ENCODE assay signal across 10 cellular contexts in the genomic region with DNA sequence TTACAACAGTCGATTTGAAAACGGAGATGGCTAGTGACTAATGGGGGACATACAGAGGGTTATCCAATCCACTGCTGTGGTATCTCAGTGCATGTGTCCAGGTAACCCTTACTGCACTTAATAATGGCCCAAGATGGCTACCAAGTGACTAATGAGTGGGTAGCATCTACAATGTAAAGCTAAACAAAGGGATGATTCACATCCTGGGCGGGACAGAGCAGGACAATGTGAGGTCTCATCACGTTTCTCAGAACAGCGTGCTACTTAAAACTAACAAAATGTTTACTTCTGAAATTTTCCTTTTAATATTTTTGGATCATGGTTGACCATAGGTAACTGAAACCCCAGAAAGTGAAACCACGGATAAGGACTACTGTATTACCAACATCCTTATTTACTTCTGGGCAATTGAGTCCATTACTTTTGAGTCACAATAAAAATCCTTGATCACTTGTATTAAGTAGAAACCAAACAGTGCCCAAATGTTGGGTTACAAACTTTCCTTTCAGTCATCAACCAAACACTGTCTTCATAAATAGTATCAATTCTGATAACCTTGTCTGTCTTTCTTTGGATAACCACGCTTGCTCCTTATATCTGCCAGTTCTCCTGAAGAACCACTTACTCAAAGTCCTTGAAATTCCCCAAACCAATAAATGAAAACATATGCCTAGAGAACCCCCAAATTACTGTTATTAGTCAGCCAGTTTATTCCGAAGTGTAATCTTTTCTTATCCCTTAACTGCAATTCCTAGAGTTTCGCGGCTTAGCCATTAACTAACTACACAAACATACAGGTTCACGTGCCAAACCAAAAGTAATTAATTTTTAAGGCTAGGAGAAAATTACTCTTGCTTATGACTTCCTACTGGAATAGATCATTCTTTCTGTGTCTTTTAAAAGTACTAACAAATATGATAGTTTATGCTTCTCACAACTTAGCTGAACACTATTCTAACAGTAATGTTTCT. TPM values are rescaled to one million over a fixed set of nuclear protein-coding genes. Genes with fewer than 3 reads are reported as not detected.
DNase-seq lines count a peak whose midpoint lies in the region; ATAC-seq and TF ChIP-seq lines count a peak whose summit lies in the region.
"Had no signal": no experiment of that assay in that cellular context is flagged by ENCODE, and none has a peak within 500 bp of the region (broad histone marks: within the 10 kb centered on the region; RNA-seq: fewer than 3 reads in every experiment).

No MANE protein-coding gene starts in this region.

- POLR2A ChIA-PET in naive thymus-derived CD4-positive, alpha-beta T cell (lab: Charles Lee): no interaction called here
- POLR2A ChIA-PET in T-cell (lab: Charles Lee): interaction anchor here in 1 of 2 donors (0.6 kb wide), 1 partner anchor 93 kb away, joined by 3 read pairs; no protein-coding TSS in a partner anchor

- TF ChIP-seq CTCF in cardiac fibroblast (IDR thresholded peaks at IDR 0.05; ENCODE audit: low read depth, low read length): no peak

- no peaks in the 10 kb centered on the region for H3K4me1 ChIP-seq in naive thymus-derived CD4-positive, alpha-beta T cell (ENCODE audit: control insufficient read depth in 2 of 2, insufficient read depth in 2 of 2, low read length in 2 of 2)
- no peaks in the 10 kb centered on the region for H3K4me1 ChIP-seq in effector memory CD4-positive, alpha-beta T cell (ENCODE audit: control insufficient read depth, insufficient read depth, low read length, poor library complexity, severe bottlenecking)

- peaks cover 10 to 43% (median 25%) of the 10 kb centered on the region in 5 donors for H3K36me3 Mint-ChIP-seq in naive thymus-derived CD4-positive, alpha-beta T cell
- peaks cover 50% of the 10 kb centered on the region for H3K36me3 Mint-ChIP-seq in T-cell

- ATAC-seq in naive thymus-derived CD4-positive, alpha-beta T cell: peak; percentile 57
- no peak for ATAC-seq in HG03460 (IDR thresholded peaks at IDR 0.05; ENCODE audit: unreplicated experiment)
- no peak for ATAC-seq in T-cell (replicated peaks in 1 of 4)

- intact Hi-C loops in naive thymus-derived CD4-positive, alpha-beta T cell (cut with micrococcal nuclease): no loop called here

- H3K27ac ChIP-seq in naive thymus-derived CD4-positive, alpha-beta T cell (ENCODE audit: low read depth, low read length): no peak overlapping the region
- no peak overlapping the region for H3K27ac ChIP-seq in effector memory CD4-positive, alpha-beta T cell (ENCODE audit: insufficient read depth, low read length, poor library complexity, severe bottlenecking)

- no peak overlapping the region for H3K27ac Mint-ChIP-seq in naive thymus-derived CD4-positive, alpha-beta T cell
- no peak overlapping the region for H3K27ac Mint-ChIP-seq in T-cell

- H3K4me3 ChIP-seq in cardiac fibroblast (replicated peaks in 1 of 2; ENCODE audit: low read depth in 2 of 2, low read length in 2 of 2): no peak overlapping the region
- no peak overlapping the region for H3K4me3 ChIP-seq in naive thymus-derived CD4-positive, alpha-beta T cell (ENCODE audit: low read length)
- H3K4me3 ChIP-seq in effector memory CD4-positive, alpha-beta T cell (ENCODE audit: insufficient read depth, low read depth, low read length, poor library complexity, severe bottlenecking): no peak overlapping the region

- DNase-seq in DMS53 treated with DMSO at 0.1 percent for 48 hours (lab: John Stamatoyannopoulos, UW; ENCODE audit: unreplicated experiment) (peak; percentile 66), MV-4-11 (lab: John Stamatoyannopoulos, UW) (peak; percentile 65), cardiac fibroblast (ENCODE audit: low read depth in 2 of 2) (peak; percentile 34 to 90), SIG-M5 treated with dmso at 0.1 percent for 504 hours (lab: John Stamatoyannopoulos, UW; ENCODE audit: unreplicated experiment) (no peak), T-cell (no peak)
- DNase-seq in naive thymus-derived CD4-positive, alpha-beta T cell: no peak
- DNase-seq in effector memory CD4-positive, alpha-beta T cell: no peak
- DNase-seq: GDM1 had no signal

- no peak overlapping the region for H3K4me3 Mint-ChIP-seq in naive thymus-derived CD4-positive, alpha-beta T cell
- H3K4me3 Mint-ChIP-seq in T-cell: no peak overlapping the region
- H3K4me3 Mint-ChIP-seq: central memory CD8-positive, alpha-beta T cell had no signal

- H3K9me3 ChIP-seq in naive thymus-derived CD4-positive, alpha-beta T cell (ENCODE audit: control insufficient read depth in 2 of 3, low read length in 3 of 3): no peaks in the 10 kb centered on the region
- no peaks in the 10 kb centered on the region for H3K9me3 ChIP-seq in effector memory CD4-positive, alpha-beta T cell (ENCODE audit: control insufficient read depth, low read length)

- no peaks in the 10 kb centered on the region for H3K27me3 ChIP-seq in naive thymus-derived CD4-positive, alpha-beta T cell (ENCODE audit: control insufficient read depth in 2 of 2, insufficient read depth in 2 of 2, low read length in 2 of 2)
- H3K27me3 ChIP-seq in effector memory CD4-positive, alpha-beta T cell (replicated peaks; ENCODE audit: control insufficient read depth, insufficient read depth, low read length, poor library complexity, severe bottlenecking): no peaks in the 10 kb centered on the region

- H3K36me3 ChIP-seq in naive thymus-derived CD4-positive, alpha-beta T cell (ENCODE audit: control insufficient read depth in 2 of 3, insufficient read depth in 3 of 3, low read length in 3 of 3): peaks cover 0 to 5% (median 0%) of the 10 kb centered on the region in 3 experiments
- peaks cover 5% of the 10 kb centered on the region for H3K36me3 ChIP-seq in effector memory CD4-positive, alpha-beta T cell (ENCODE audit: control insufficient read depth, insufficient read depth, low read length)

- CTCF ChIA-PET in naive thymus-derived CD4-positive, alpha-beta T cell (lab: Charles Lee): no interaction called here
- CTCF ChIA-PET in T-cell (lab: Charles Lee): interaction anchor here in 1 of 2 donors (0.7 kb wide), 1 partner anchor 442 kb away, joined by 3 read pairs; no protein-coding TSS in a partner anchor

- peaks cover 0 to 2% (median 0%) of the 10 kb centered on the region in 11 donors for H3K9me3 Mint-ChIP-seq in naive thymus-derived CD4-positive, alpha-beta T cell
- no peaks in the 10 kb centered on the region for H3K9me3 Mint-ChIP-seq in T-cell
- H3K9me3 Mint-ChIP-seq: central memory CD8-positive, alpha-beta T cell had no signal

- H3K4me1 Mint-ChIP-seq in naive thymus-derived CD4-positive, alpha-beta T cell: peaks cover 0 to 8% (median 0%) of the 10 kb centered on the region in 7 donors
- H3K4me1 Mint-ChIP-seq in T-cell: peaks cover 0 to 2% (median 0%) of the 10 kb centered on the region in 3 donors
- H3K4me1 Mint-ChIP-seq: central memory CD8-positive, alpha-beta T cell had no signal

- H3K27me3 Mint-ChIP-seq in naive thymus-derived CD4-positive, alpha-beta T cell: no peaks in the 10 kb centered on the region
- no peaks in the 10 kb centered on the region for H3K27me3 Mint-ChIP-seq in T-cell
- H3K27me3 Mint-ChIP-seq: central memory CD8-positive, alpha-beta T cell had no signal

RNA-seq across cellular contexts. Expression of gene ELL2, which starts 59.7 kb away (rescaled TPM):
- 10 to 100 TPM; 12.6 to 65.8 (median 41.3) TPM for total RNA-seq in naive thymus-derived CD4-positive, alpha-beta T cell
- 1 to 10 TPM; 1.9 to 2.0 TPM for polyA plus RNA-seq in naive thymus-derived CD4-positive, alpha-beta T cell
- total RNA-seq in T-cell: 10 to 100 TPM; 10.3 to 57.8 (median 11.3) TPM

Comparison
In these comparisons a context has a peak if more than half of its experiments do, and no peak if none do; other contexts are left out.
1. DNase-seq: peak in DMS53 treated with DMSO at 0.1 percent for 48 hours (single experiment), MV-4-11 (single experiment) and cardiac fibroblast (2 of 2); none in naive thymus-derived CD4-positive, alpha-beta T cell (0 of 9), SIG-M5 treated with dmso at 0.1 percent for 504 hours (single experiment), effector memory CD4-positive, alpha-beta T cell (0 of 3) and T-cell (0 of 34).